In the genomic region with DNA sequence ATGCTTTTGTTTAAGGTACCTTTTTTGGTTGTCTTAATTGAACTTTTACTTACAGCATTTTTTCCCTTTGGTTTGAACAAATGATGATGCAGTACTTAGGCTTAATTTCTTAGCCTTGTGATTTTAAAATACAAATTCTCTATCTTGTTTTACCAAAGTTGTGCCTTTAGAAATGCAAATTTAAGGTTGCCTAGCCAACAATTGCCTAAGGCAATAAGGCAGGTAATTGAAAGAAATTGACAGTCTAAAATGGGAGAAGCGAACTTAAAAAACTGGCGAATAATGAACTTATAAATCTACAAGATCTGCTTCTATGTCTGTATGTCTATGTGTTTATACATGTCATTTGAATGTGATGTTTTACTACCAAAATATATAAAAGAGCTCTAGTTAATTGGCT, we compare ENCODE assay signal across 17 cellular contexts. TPM values are rescaled to one million over a fixed set of nuclear protein-coding genes. Genes with fewer than 3 reads are reported as not detected.
DNase-seq lines count a peak whose midpoint lies in the region; ATAC-seq and TF ChIP-seq lines count a peak whose summit lies in the region.
"Had no signal": no experiment of that assay in that cellular context is flagged by ENCODE, and none has a peak within 500 bp of the region (broad histone marks: within the 10 kb centered on the region; RNA-seq: fewer than 3 reads in every experiment).

No MANE protein-coding gene starts in this region.

- no peaks in the 10 kb centered on the region for H3K27me3 ChIP-seq in HAP-1 (ENCODE audit: low read depth)
- no peaks in the 10 kb centered on the region for H3K27me3 ChIP-seq in NT2/D1 (ENCODE audit: insufficient read depth, insufficient read length)
- no peaks in the 10 kb centered on the region for H3K27me3 ChIP-seq in iPS-18a (ENCODE audit: control insufficient read depth, insufficient read depth, low read length)

- no peaks in the 10 kb centered on the region for H3K36me3 Mint-ChIP-seq in Calu3 (ENCODE audit: insufficient read depth, unreplicated experiment)
- H3K36me3 Mint-ChIP-seq: CD4-positive, CD25-positive, alpha-beta regulatory T cell had no signal

- H3K36me3 ChIP-seq in HAP-1 (replicated peaks), result no peaks in the 10 kb centered on the region; the same call in 1 of the 2 replicates
- no peaks in the 10 kb centered on the region for H3K36me3 ChIP-seq in NT2/D1 (ENCODE audit: insufficient read depth, insufficient read length, low read length)
- no peaks in the 10 kb centered on the region for H3K36me3 ChIP-seq in iPS-18a (ENCODE audit: control insufficient read depth, low read depth, low read length)
- H3K36me3 ChIP-seq: BE2C had no signal

- no peaks in the 10 kb centered on the region for H3K27me3 Mint-ChIP-seq in Calu3 (ENCODE audit: unreplicated experiment)

- no peak for TF ChIP-seq CTCF in GM13977 (IDR thresholded peaks at IDR 0.05; ENCODE audit: extremely low read depth, insufficient read depth, missing control alignments)
- no peak for TF ChIP-seq CTCF in Calu3 (IDR thresholded peaks at IDR 0.05; ENCODE audit: unreplicated experiment)

- peak; percentile 36 to 90 for DNase-seq in HAP-1 (ENCODE audit: low spot score in 2 of 2)
- DNase-seq in NT2/D1 (ENCODE audit: low read depth, low spot score), result peak; percentile 47
- no peak for DNase-seq in GM13977 (ENCODE audit: low spot score)
- no peak for DNase-seq in Calu3
- DNase-seq: ACHN; BE2C; C1 segment of cervical spinal cord; CD4-positive, CD25-positive, alpha-beta regulatory T cell; CD8-positive, alpha-beta memory T cell; COR-L47; GDM1; GM23248; H7; IMR-90 had no signal

- H3K9ac ChIP-seq in NT2/D1 (ENCODE audit: insufficient read length, low read depth) (no peak overlapping the region), iPS-18a (ENCODE audit: low read length) (peak overlapping the region; percentile 17)
- H3K9ac ChIP-seq: GM23248 had no signal

- H3K4me3 ChIP-seq in HAP-1 (no peak overlapping the region; the same call in 1 of the 2 replicates), NT2/D1 (ENCODE audit: insufficient read length, low read depth) (no peak overlapping the region), iPS-18a (ENCODE audit: low read length) (no peak overlapping the region)
- H3K4me3 ChIP-seq: GM23248, K562 had no signal

- peaks cover 3% of the 10 kb centered on the region for H3K9me3 Mint-ChIP-seq in Calu3 (ENCODE audit: low read depth, unreplicated experiment)
- H3K9me3 Mint-ChIP-seq: CD8-positive, alpha-beta memory T cell had no signal

- H3K4me3 Mint-ChIP-seq in Calu3 (ENCODE audit: low read depth, unreplicated experiment), result no peak overlapping the region
- H3K4me3 Mint-ChIP-seq: CD4-positive, CD25-positive, alpha-beta regulatory T cell; CD8-positive, alpha-beta memory T cell had no signal

- no peaks in the 10 kb centered on the region; the same call in 1 of the 2 replicates for H3K9me3 ChIP-seq in HAP-1
- peaks cover 14% of the 10 kb centered on the region for H3K9me3 ChIP-seq in NT2/D1 (ENCODE audit: insufficient read depth, low read length)
- H3K9me3 ChIP-seq in iPS-18a (ENCODE audit: control insufficient read depth, low read depth, low read length), result no peaks in the 10 kb centered on the region
- H3K9me3 ChIP-seq: BE2C had no signal

- ATAC-seq in HG03439 (IDR thresholded peaks at IDR 0.05; ENCODE audit: unreplicated experiment), result no peak
- ATAC-seq: K562 had no signal

- no peak overlapping the region for H3K27ac Mint-ChIP-seq in Calu3 (ENCODE audit: unreplicated experiment)
- H3K27ac Mint-ChIP-seq: CD4-positive, CD25-positive, alpha-beta regulatory T cell; CD8-positive, alpha-beta memory T cell had no signal

- CTCF ChIA-PET in Calu3 (lab: Charles Lee), result no interaction called here

- H3K4me1 Mint-ChIP-seq in Calu3 (ENCODE audit: low read depth, unreplicated experiment), result peaks cover 15% of the 10 kb centered on the region

- in situ Hi-C loops in HAP-1 (cut with MboI; ENCODE audit: low sequenced_read_pairs) (no loop called here), GM13977 (cut with MboI; ENCODE audit: low pct_unique_long_range_greater_than_20kb, low sequenced_read_pairs, unreplicated experiment) (no loop called here)

- no TSS peak for BruUV-seq in Calu3 (replicated peaks; lab: Mats Ljungman, UMichigan)

- H3K4me1 ChIP-seq in HAP-1, result peaks cover 48% of the 10 kb centered on the region
- peaks cover 4% of the 10 kb centered on the region for H3K4me1 ChIP-seq in NT2/D1 (ENCODE audit: insufficient read depth, insufficient read length)
- H3K4me1 ChIP-seq in iPS-18a (ENCODE audit: control insufficient read depth, low read depth, low read length), result peaks cover 40% of the 10 kb centered on the region
- H3K4me1 ChIP-seq: BE2C had no signal

- no peak overlapping the region for H3K27ac ChIP-seq in iPS-18a (ENCODE audit: low read length)
- H3K27ac ChIP-seq: GM23248 had no signal

- intact Hi-C loops in Calu3 (cut with micrococcal nuclease; ENCODE audit: unreplicated experiment), result no loop called here

RNA-seq across cellular contexts. Expression of gene CD69, which starts 23.6 kb away (rescaled TPM):
- total RNA-seq in Calu3 (2022), result 1.7 and 2.6 TPM in 2 replicates
- total RNA-seq: GM23248, H7, IMR-90 had no signal

RNA-seq across cellular contexts. Expression of gene KLRF1, which starts 43.0 kb away (rescaled TPM):
- total RNA-seq in Calu3 (2022), result 0.32 TPM in 1 of 2 replicates, not detected in the other
- total RNA-seq: CD4-positive, CD25-positive, alpha-beta regulatory T cell; CD8-positive, alpha-beta memory T cell; GM23248; IMR-90 had no signal

RNA-seq across cellular contexts. Expression of gene CLECL1, which starts 51.4 kb away (rescaled TPM):
- not detected in 2 replicates for total RNA-seq in Calu3 (2022)
- total RNA-seq: GM23248, H7, IMR-90 had no signal

Comparison
In these comparisons a context has a peak if more than half of its experiments do, and no peak if none do; other contexts are left out.
1. DNase-seq: peak in HAP-1 (2 of 2) and NT2/D1 (single experiment); none in GM13977 (single experiment) and Calu3 (single experiment).